ENCODE assay signal across 8 cellular contexts in the genomic region with DNA sequence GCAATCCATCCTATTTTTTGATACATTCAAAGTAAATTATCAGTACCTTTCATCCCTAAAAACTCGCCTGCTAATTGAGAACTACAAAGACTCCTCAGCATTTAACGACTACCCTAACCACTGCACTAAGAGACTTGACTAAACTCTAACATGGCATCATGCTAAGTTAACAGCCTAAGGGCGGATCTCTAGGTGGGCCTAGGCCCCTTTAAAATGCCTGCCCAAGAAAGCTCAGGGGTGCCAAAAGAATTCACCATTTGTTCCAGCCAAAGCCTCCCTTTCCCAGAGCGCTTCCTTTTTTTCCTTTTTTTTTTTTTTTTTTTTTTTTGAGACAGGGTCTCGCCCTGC. TPM values are rescaled to one million over a fixed set of nuclear protein-coding genes. Genes with fewer than 3 reads are reported as not detected.
DNase-seq lines count a peak whose midpoint lies in the region; ATAC-seq and TF ChIP-seq lines count a peak whose summit lies in the region.

No MANE protein-coding gene starts in this region.

- H3K4me1 ChIP-seq in neuron (ENCODE audit: insufficient read depth, low read length): peaks cover 9% of the 10 kb centered on the region

- intact Hi-C loops in posterior vena cava (cut with DNase I): loop anchor here in 1 of 2 donors (2.0 kb wide), 1 partner anchor 51 kb away; no protein-coding TSS in a partner anchor

- H3K36me3 ChIP-seq in neuron (ENCODE audit: insufficient read depth, low read length): peaks cover 11% of the 10 kb centered on the region

- H2AFZ ChIP-seq in neuron (ENCODE audit: low read depth, low read length): peak overlapping the region; percentile 88

- peak overlapping the region; percentile 94 for H3K4me3 Mint-ChIP-seq in endothelial cell (ENCODE audit: unreplicated experiment)

- peaks cover 2% of the 10 kb centered on the region for H3K27me3 ChIP-seq in neuron (ENCODE audit: insufficient read depth, low read length)

- peaks cover 4% of the 10 kb centered on the region for H3K36me3 Mint-ChIP-seq in endothelial cell (ENCODE audit: low read depth, unreplicated experiment)

- H3K9me3 ChIP-seq in neuron (ENCODE audit: low read length): no peaks in the 10 kb centered on the region

- DNase-seq in NCI-H2227 treated with DMSO at 0.1 percent for 48 hours (lab: John Stamatoyannopoulos, UW) (peak; percentile 30), endothelial cell (ENCODE audit: low spot score) (no peak), posterior vena cava (ENCODE audit: low spot score) (no peak), medulla oblongata (ENCODE audit: extremely low spot score) (no peak), amygdala (lab: John Stamatoyannopoulos, UW) (no peak), kidney glomerular epithelial cell (lab: John Stamatoyannopoulos, UW) (no peak)

- H3K27ac Mint-ChIP-seq in endothelial cell (ENCODE audit: unreplicated experiment): peak overlapping the region; percentile 92

- H3K27me3 Mint-ChIP-seq in endothelial cell (ENCODE audit: unreplicated experiment): peaks cover 5% of the 10 kb centered on the region

- no peak for TF ChIP-seq CTCF in endothelial cell (IDR thresholded peaks at IDR 0.05; ENCODE audit: unreplicated experiment)

- H3K9me3 Mint-ChIP-seq in endothelial cell (ENCODE audit: unreplicated experiment): no peaks in the 10 kb centered on the region

- ATAC-seq in GM18909 (IDR thresholded peaks at IDR 0.05; ENCODE audit: poor library complexity, unreplicated experiment): peak; percentile 6

- peaks cover 19% of the 10 kb centered on the region for H3K4me1 Mint-ChIP-seq in endothelial cell (ENCODE audit: unreplicated experiment)

- H3K4me3 ChIP-seq in neuron (ENCODE audit: low read length): peak overlapping the region; percentile 61

RNA-seq across cellular contexts. Expression of gene NEK4, which starts 0.6 kb away (rescaled TPM):
- total RNA-seq in endothelial cell (ENCODE audit: unreplicated experiment): 16.9 TPM
- 10 to 100 TPM; 17.3 to 21.5 TPM for total RNA-seq in posterior vena cava

RNA-seq across cellular contexts. Expression of gene ITIH1, which starts 6.1 kb away (rescaled TPM):
- total RNA-seq in endothelial cell (ENCODE audit: unreplicated experiment) (not detected), posterior vena cava (1 to 10 TPM; 1.3 to 2.6 TPM)

RNA-seq across cellular contexts. Expression of gene ITIH3, which starts 23.3 kb away (rescaled TPM):
- total RNA-seq in endothelial cell (ENCODE audit: unreplicated experiment): not detected
- 10 to 100 TPM; 14.8 to 16.1 TPM for total RNA-seq in posterior vena cava

RNA-seq across cellular contexts. Expression of gene ITIH4, which starts 59.2 kb away (rescaled TPM):
- total RNA-seq in endothelial cell (ENCODE audit: unreplicated experiment): 8.2 TPM
- 10 to 100 TPM; 19.1 to 28.8 TPM for total RNA-seq in posterior vena cava

Comparison
In these comparisons a context has a peak if more than half of its experiments do, and no peak if none do; other contexts are left out.
1. RNA of gene ITIH3, which starts 23.3 kb away (total RNA-seq): 14.8 to 16.1 TPM in posterior vena cava; not detected in endothelial cell (single experiment); every median in the first group is over 10 times any median in the second.